Comparison of ENCODE assay signal across 1 cellular context in genomic region chr2:235685024-235685721, GRCh38.
TF ChIP-seq lines count a peak whose summit lies in the region.

No MANE protein-coding gene starts in this region.

TF ChIP-seq in WTC11, 78 proteins besides CTCF, POLR2A, EP300 and RAD21 (continued from another document):
- no peak for TF ChIP-seq ZMAT4 (CRISPR knock-in tag; IDR thresholded peaks at IDR 0.05)
- TF ChIP-seq ZNF396 (CRISPR knock-in tag; IDR thresholded peaks at IDR 0.05; ENCODE audit: borderline replicate concordance), result no peak
- no peak for TF ChIP-seq MYBL2 (CRISPR knock-in tag; IDR thresholded peaks at IDR 0.05)
